20 cellular contexts compared by ENCODE assay signal in the genomic region with DNA sequence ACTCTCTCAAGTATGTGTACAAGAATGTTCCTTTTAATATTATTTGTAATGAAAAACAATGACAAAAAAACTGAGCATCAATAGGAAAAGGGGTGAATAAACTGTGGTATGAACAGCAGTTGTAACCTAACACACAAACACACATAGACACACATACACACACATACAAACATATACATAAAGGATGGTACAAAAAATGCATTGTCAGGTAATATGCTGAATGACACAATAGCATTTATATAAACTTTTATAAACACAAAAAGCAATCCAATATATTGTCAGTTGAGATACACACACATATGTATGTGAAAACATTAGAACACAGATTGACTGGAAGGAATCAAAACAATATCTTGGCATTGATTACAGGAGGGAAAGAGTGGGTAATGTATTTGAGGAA.
DNase-seq lines count a peak whose midpoint lies in the region; ATAC-seq, FAIRE-seq and TF ChIP-seq lines count a peak whose summit lies in the region.
"Had no signal": no experiment of that assay in that cellular context is flagged by ENCODE, and none has a peak within 500 bp of the region (broad histone marks: within the 10 kb centered on the region; RNA-seq: fewer than 3 reads in every experiment).

No MANE protein-coding gene starts in this region.

- no peaks in the 10 kb centered on the region for H3K9me3 ChIP-seq in A549
- peaks cover 13% of the 10 kb centered on the region for H3K9me3 ChIP-seq in IMR-90 (ENCODE audit: control insufficient read depth, insufficient read depth, low read length)
- peaks cover 0 to 2% of the 10 kb centered on the region in 2 experiments; a peak in 1 of 4 replicates for H3K9me3 ChIP-seq in H1 (ENCODE audit: insufficient read depth in 2 of 2, low read depth in 1 of 2, low read length in 1 of 2)
- no peaks in the 10 kb centered on the region for H3K9me3 ChIP-seq in small intestine (ENCODE audit: control insufficient read depth, low read depth)
- H3K9me3 ChIP-seq: Caco-2 had no signal

- H3K9ac ChIP-seq in IMR-90 (ENCODE audit: low read depth, low read length) (no peak overlapping the region), H1 (replicated peaks in 1 of 4; ENCODE audit: extremely low read depth in 1 of 4, low read depth in 3 of 4, low read length in 3 of 4) (no peak overlapping the region)
- H3K9ac ChIP-seq: BLaER1 treated with 17β-estradiol and CSF1 and Interleukin-3, amounts not matched to agents 10 nM and 100 nM had no signal

- dilution Hi-C loops in IMR-90 (cut with HindIII; ENCODE audit: low sequenced_read_pairs, unreplicated experiment): no loop called here

- TF ChIP-seq CTCF in A549 (IDR thresholded peaks at IDR 0.05) (no peak), IMR-90 (conservative IDR thresholded peaks at IDR 0.05; ENCODE audit: low read depth, low read length) (no peak), H1 (IDR thresholded peaks at IDR 0.05; ENCODE audit: control extremely low read depth in 1 of 3, insufficient read depth in 1 of 3, low read depth in 1 of 3, low read length in 3 of 3) (no peak)

- H3K9me1 ChIP-seq in IMR-90 (ENCODE audit: insufficient read depth, low read length): no peaks in the 10 kb centered on the region

- no peak overlapping the region for H2AK5ac ChIP-seq in IMR-90 (ENCODE audit: low read depth, low read length)
- no peak overlapping the region for H2AK5ac ChIP-seq in H1 (ENCODE audit: low read depth, low read length)

- TF ChIP-seq RAD21 in A549 (conservative IDR thresholded peaks at IDR 0.05 in 1 of 2, IDR thresholded peaks at IDR 0.05 in 1 of 2) (no peak), IMR-90 (IDR thresholded peaks at IDR 0.05; ENCODE audit: low read length) (no peak), H1 (IDR thresholded peaks at IDR 0.05 in 1 of 2, conservative IDR thresholded peaks at IDR 0.05 in 1 of 2; ENCODE audit: low read depth in 2 of 2, low read length in 2 of 2) (no peak)

- H3K36me3 ChIP-seq in IMR-90 (ENCODE audit: control insufficient read depth, insufficient read depth, low read length): no peaks in the 10 kb centered on the region
- H3K36me3 ChIP-seq in H1 (ENCODE audit: control insufficient read depth in 2 of 4, insufficient read depth in 4 of 4, low read length in 3 of 4): no peaks in the 10 kb centered on the region
- H3K36me3 ChIP-seq in small intestine (ENCODE audit: control insufficient read depth in 2 of 2, insufficient read depth in 2 of 2, low read length in 2 of 2): no peaks in the 10 kb centered on the region
- H3K36me3 ChIP-seq: BLaER1 treated with 17β-estradiol and CSF1 and Interleukin-3, amounts not matched to agents 10 nM and 100 nM had no signal

- H2BK120ac ChIP-seq in IMR-90 (ENCODE audit: low read depth, low read length) (no peak overlapping the region), H1 (replicated peaks; ENCODE audit: low read depth, low read length) (no peak overlapping the region)

- H3K4me2 ChIP-seq in A549 (no peak overlapping the region), IMR-90 (ENCODE audit: low read depth, low read length) (no peak overlapping the region), H1 (ENCODE audit: insufficient read depth in 1 of 2, low read depth in 2 of 2, low read length in 2 of 2) (no peak overlapping the region)
- H3K4me2 ChIP-seq: BLaER1 treated with 17β-estradiol and CSF1 and Interleukin-3, amounts not matched to agents 10 nM and 100 nM had no signal

- no peak overlapping the region for H4K91ac ChIP-seq in IMR-90 (ENCODE audit: insufficient read depth, low read depth, low read length)
- no peak overlapping the region for H4K91ac ChIP-seq in H1 (replicated peaks; ENCODE audit: insufficient read length, low read length)

- H2AFZ ChIP-seq in IMR-90 (replicated peaks; ENCODE audit: low read length, poor library complexity) (no peak overlapping the region), H1 (ENCODE audit: low read length) (no peak overlapping the region)

- no peak overlapping the region for H2BK5ac ChIP-seq in IMR-90 (ENCODE audit: low read depth, low read length, poor library complexity, severe bottlenecking)
- no peak overlapping the region for H2BK5ac ChIP-seq in H1 (ENCODE audit: low read depth, low read length)

- TF ChIP-seq POLR2A in A549 (IDR thresholded peaks at IDR 0.05; ENCODE audit: low read length) (no peak), IMR-90 (IDR thresholded peaks at IDR 0.05; ENCODE audit: low read depth, low read length) (no peak), H1 (IDR thresholded peaks at IDR 0.05; ENCODE audit: control extremely low read depth in 1 of 2, low read depth in 2 of 2, low read length in 2 of 2) (no peak)

- FAIRE-seq in A549 (lab: Jason Lieb, UNC) (no peak), H1 (lab: Jason Lieb, UNC) (no peak), small intestine (lab: Jason Lieb, UNC) (no peak)
- FAIRE-seq: A204.1, D721Med, G401.6, GM12891, GM19239 had no signal

- DNase-seq in A549 (ENCODE audit: low read depth in 1 of 2, low spot score in 1 of 2): no peak
- no peak for DNase-seq in IMR-90
- no peak for DNase-seq in H1 (ENCODE audit: low read depth in 1 of 2, low spot score in 2 of 2)
- no peak for DNase-seq in small intestine
- DNase-seq in stimulated activated CD4-positive, alpha-beta T cell treated with anti-CD3 and anti-CD28 coated beads, Interleukin-2, amount 100 ng/mL, for 48 hours: no peak
- DNase-seq: 8988T; AML-193; Caco-2; Calu3; CD4-positive, alpha-beta T cell; CD8-positive, alpha-beta T cell; DMS79 treated with DMSO at 0.1 percent for 48 hours; GF-D8 had no signal

- H3K79me2 ChIP-seq in H1 (ENCODE audit: control insufficient read depth in 1 of 2, insufficient read depth in 2 of 2, low read length in 2 of 2): no peaks in the 10 kb centered on the region

- H3K27ac ChIP-seq in A549 (no peak overlapping the region), IMR-90 (ENCODE audit: insufficient read depth, low read length) (no peak overlapping the region), H1 (ENCODE audit: low read depth, low read length) (no peak overlapping the region), small intestine (ENCODE audit: low read depth in 1 of 2, low read length in 1 of 2) (no peak overlapping the region)
- H3K27ac ChIP-seq: BLaER1 treated with 17β-estradiol and CSF1 and Interleukin-3, amounts not matched to agents 10 nM and 100 nM; C4-2B had no signal

- H3K4ac ChIP-seq in IMR-90 (ENCODE audit: low read depth, low read length) (no peak overlapping the region), H1 (replicated peaks; ENCODE audit: insufficient read length, low read depth, low read length) (no peak overlapping the region)

- CTCF ChIA-PET in A549 (lab: Yijun Ruan, JAX) (no interaction called here), IMR-90 (lab: Yijun Ruan, JAX) (no interaction called here), H1 (lab: Charles Lee; ENCODE audit: partially characterized antibody) (no interaction called here)

- no peaks in the 10 kb centered on the region for H3K27me3 ChIP-seq in IMR-90 (ENCODE audit: control insufficient read depth, insufficient read depth, low read length)
- H3K27me3 ChIP-seq in H1 (replicated peaks in 1 of 4; ENCODE audit: control insufficient read depth in 3 of 4, extremely low read depth in 1 of 4, insufficient read depth in 3 of 4, low read length in 3 of 4): no peaks in the 10 kb centered on the region
- no peaks in the 10 kb centered on the region for H3K27me3 ChIP-seq in small intestine (ENCODE audit: control insufficient read depth in 2 of 2, insufficient read depth in 2 of 2, low read length in 2 of 2)
- H3K27me3 ChIP-seq: BLaER1 treated with 17β-estradiol and CSF1 and Interleukin-3, amounts not matched to agents 10 nM and 100 nM had no signal

- no peak overlapping the region for H2BK12ac ChIP-seq in H1 (ENCODE audit: low read depth, low read length)

- H2BK20ac ChIP-seq in IMR-90 (ENCODE audit: low read depth, low read length) (no peak overlapping the region), H1 (ENCODE audit: low read length) (no peak overlapping the region)

- H3K18ac ChIP-seq in IMR-90 (ENCODE audit: low read depth, low read length) (no peak overlapping the region), H1 (ENCODE audit: extremely low read depth, low read length) (no peak overlapping the region)

- H3K4me3 ChIP-seq in A549 (no peak overlapping the region), IMR-90 (ENCODE audit: insufficient read depth, low read depth, low read length) (no peak overlapping the region), H1 (ENCODE audit: extremely low read depth in 1 of 4, insufficient read depth in 2 of 4, low read depth in 3 of 4, low read length in 4 of 4) (no peak overlapping the region), small intestine (ENCODE audit: low read depth in 1 of 2, low read length in 2 of 2) (no peak overlapping the region)
- H3K4me3 ChIP-seq: BLaER1 treated with 17β-estradiol and CSF1 and Interleukin-3, amounts not matched to agents 10 nM and 100 nM had no signal

- H2AK9ac ChIP-seq in IMR-90 (replicated peaks; ENCODE audit: low read depth, low read length, poor library complexity): no peak overlapping the region

- H4K5ac ChIP-seq in IMR-90 (ENCODE audit: low read depth, low read length) (no peak overlapping the region), H1 (ENCODE audit: insufficient read length, low read depth, low read length) (no peak overlapping the region)

- intact Hi-C loops in IMR-90 (cut with micrococcal nuclease): no loop called here

- H4K20me1 ChIP-seq in IMR-90 (ENCODE audit: insufficient read depth, low read length) (no peaks in the 10 kb centered on the region), H1 (replicated peaks in 1 of 2; ENCODE audit: control insufficient read depth in 1 of 2, insufficient read depth in 2 of 2, low read length in 2 of 2) (no peaks in the 10 kb centered on the region)
- H4K20me1 ChIP-seq: BLaER1 treated with 17β-estradiol and CSF1 and Interleukin-3, amounts not matched to agents 10 nM and 100 nM had no signal

- no peak overlapping the region for H4K8ac ChIP-seq in IMR-90 (ENCODE audit: low read depth in 2 of 2, low read length in 2 of 2)
- H4K8ac ChIP-seq in H1 (ENCODE audit: extremely low read depth, insufficient read depth, low read length): no peak overlapping the region

- ATAC-seq in A549 (no peak), IMR-90 (ENCODE audit: low read depth) (no peak)
- ATAC-seq: CD8-positive, alpha-beta T cell had no signal

- no peak for TF ChIP-seq EP300 in A549 (IDR thresholded peaks at IDR 0.05)
- no peak for TF ChIP-seq EP300 in H1 (IDR thresholded peaks at IDR 0.05; ENCODE audit: borderline replicate concordance in 1 of 2, low read depth in 2 of 2, low read length in 2 of 2)

- H3K79me1 ChIP-seq in IMR-90 (ENCODE audit: low read depth in 1 of 2, low read length in 2 of 2) (no peaks in the 10 kb centered on the region), H1 (ENCODE audit: low read depth, low read length) (no peaks in the 10 kb centered on the region)

- no peak overlapping the region for H3K56ac ChIP-seq in IMR-90 (ENCODE audit: extremely low read depth, insufficient read depth, low read length)
- no peak overlapping the region for H3K56ac ChIP-seq in H1 (replicated peaks; ENCODE audit: insufficient read length, low read depth, low read length)

- POLR2A ChIA-PET in A549 (lab: Yijun Ruan, JAX): no interaction called here
- POLR2A ChIA-PET in IMR-90 (lab: Charles Lee; ENCODE audit: unreplicated experiment): no interaction called here
- POLR2A ChIA-PET in H1 (lab: Charles Lee; ENCODE audit: partially characterized antibody): no interaction called here

- in situ Hi-C loops in IMR-90 (cut with MboI; ENCODE audit: low sequenced_read_pairs): no loop called here

- H2BK15ac ChIP-seq in IMR-90 (ENCODE audit: low read depth, low read length) (no peak overlapping the region), H1 (ENCODE audit: low read length) (no peak overlapping the region)

- H3K23ac ChIP-seq in IMR-90 (ENCODE audit: low read depth, low read length): no peak overlapping the region
- H3K23ac ChIP-seq in H1 (ENCODE audit: insufficient read length): no peak overlapping the region

- no TSS peak for BruUV-seq in IMR-90 (replicated peaks; lab: Mats Ljungman, UMichigan)

- H3K14ac ChIP-seq in IMR-90 (replicated peaks; ENCODE audit: low read depth, low read length) (no peak overlapping the region), H1 (ENCODE audit: insufficient read length) (no peak overlapping the region)

- H3K23me2 ChIP-seq in H1 (ENCODE audit: low read depth, low read length): no peaks in the 10 kb centered on the region

- no peaks in the 10 kb centered on the region for H3K4me1 ChIP-seq in A549
- H3K4me1 ChIP-seq in IMR-90 (ENCODE audit: control insufficient read depth, insufficient read depth, low read length): no peaks in the 10 kb centered on the region
- H3K4me1 ChIP-seq in H1 (replicated peaks in 1 of 4; ENCODE audit: control insufficient read depth in 3 of 4, insufficient read depth in 4 of 4, low read length in 3 of 4): peaks cover 0 to 2% (median 0%) of the 10 kb centered on the region in 4 experiments; a peak in 2 of 7 replicates
- H3K4me1 ChIP-seq in small intestine (ENCODE audit: control insufficient read depth in 2 of 2, insufficient read depth in 1 of 2, low read depth in 1 of 2, low read length in 1 of 2): no peaks in the 10 kb centered on the region
- H3K4me1 ChIP-seq: BLaER1 treated with 17β-estradiol and CSF1 and Interleukin-3, amounts not matched to agents 10 nM and 100 nM; Caco-2 had no signal

Comparison
In these comparisons a context has a peak if more than half of its experiments do, and no peak if none do; other contexts are left out.
1. Of the 18 proteins assayed by ChIP-seq in both H1 and A549: peak only in H1: none; only in A549: none; in both: MAFK; in neither: 17.